23 cellular contexts compared by ENCODE assay signal in genomic region chr17:80285237-80285920, GRCh38. TPM values are rescaled to one million over a fixed set of nuclear protein-coding genes. Genes with fewer than 3 reads are reported as not detected.
DNase-seq lines count a peak whose midpoint lies in the region; ATAC-seq and TF ChIP-seq lines count a peak whose summit lies in the region.
"Had no signal": no experiment of that assay in that cellular context is flagged by ENCODE, and none has a peak within 500 bp of the region (broad histone marks: within the 10 kb centered on the region; RNA-seq: fewer than 3 reads in every experiment).

No MANE protein-coding gene starts in this region.

- H3K9ac ChIP-seq in MM.1S (ENCODE audit: low read length), result no peak overlapping the region
- H3K9ac ChIP-seq: KMS-11 had no signal

- H3K4me3 ChIP-seq in effector memory CD4-positive, alpha-beta T cell (ENCODE audit: insufficient read depth, low read depth, low read length, poor library complexity, severe bottlenecking), result no peak overlapping the region
- H3K4me3 ChIP-seq in MM.1S (ENCODE audit: low read length), result no peak overlapping the region
- H3K4me3 ChIP-seq: cardiac muscle cell, Peyer's patch, SK-N-MC, vagina had no signal

- no peaks in the 10 kb centered on the region for H3K9me3 Mint-ChIP-seq in natural killer cell treated with Interleukin-12 subunit alpha and Interleukin-12 subunit beta and Interleukin-15 and Interleukin-18, amount 100 ng/mL, for 72 hours
- H3K9me3 Mint-ChIP-seq in natural killer cell, result no peaks in the 10 kb centered on the region
- no peaks in the 10 kb centered on the region for H3K9me3 Mint-ChIP-seq in activated T-cell treated with anti-CD3 and anti-CD28 coated beads, Interleukin-2, amount 50 U/mL, for 72 hours
- H3K9me3 Mint-ChIP-seq: CD4-positive, alpha-beta T cell; dendritic cell treated with granulocyte-macrophage colony-stimulating factor and Interleukin-4, amounts not matched to agents 40 ng/mL and 50 ng/mL, for 4 days; naive B cell had no signal

- no peak for ATAC-seq in natural killer cell treated with Interleukin-12 subunit alpha and Interleukin-12 subunit beta and Interleukin-15 and Interleukin-18, amount 100 ng/mL, for 72 hours
- ATAC-seq in natural killer cell (no peak), esophagus mucosa (no peak)
- ATAC-seq in activated T-cell treated with anti-CD3 and anti-CD28 coated beads, Interleukin-2, amount 50 U/mL, for 72 hours (replicated peaks in 1 of 2), result no peak
- ATAC-seq: left colon, sciatic nerve had no signal

- no peak for DNase-seq in natural killer cell treated with Interleukin-12 subunit alpha and Interleukin-12 subunit beta and Interleukin-15 and Interleukin-18, amount 100 ng/mL, for 72 hours (ENCODE audit: low spot score)
- no peak for DNase-seq in natural killer cell
- peak; percentile 67 for DNase-seq in NCI-H146 treated with DMSO at 0.1 percent for 48 hours (lab: John Stamatoyannopoulos, UW; ENCODE audit: unreplicated experiment)
- DNase-seq in effector memory CD4-positive, alpha-beta T cell, result no peak
- no peak for DNase-seq in MM.1S
- DNase-seq in activated T-cell treated with anti-CD3 and anti-CD28 coated beads, Interleukin-2, amount 50 U/mL, for 72 hours, result no peak
- DNase-seq: activated CD4-positive, alpha-beta T cell treated with anti-CD3 and anti-CD28 coated beads, Interleukin-2, amount 50 U/mL, for 4 hours; activated naive CD4-positive, alpha-beta T cell; head of caudate nucleus; left colon; naive B cell; NCI-H1048; NCI-H2029 treated with DMSO at 0.1 percent for 48 hours; NCI-H446 treated with DMSO at 0.1 percent for 48 hours; Peyer's patch had no signal

- no peaks in the 10 kb centered on the region for H3K9me2 ChIP-seq in MM.1S (replicated peaks; ENCODE audit: insufficient read depth, low read length)

- H3K9me3 ChIP-seq in effector memory CD4-positive, alpha-beta T cell (ENCODE audit: control insufficient read depth, low read length), result no peaks in the 10 kb centered on the region
- H3K9me3 ChIP-seq in MM.1S (replicated peaks; ENCODE audit: insufficient read depth, low read length), result no peaks in the 10 kb centered on the region
- H3K9me3 ChIP-seq: Peyer's patch, vagina had no signal

- H2AFZ ChIP-seq in MM.1S (ENCODE audit: low read length), result no peak overlapping the region

- peaks cover 19 to 37% of the 10 kb centered on the region in 2 donors for H3K4me1 Mint-ChIP-seq in natural killer cell treated with Interleukin-12 subunit alpha and Interleukin-12 subunit beta and Interleukin-15 and Interleukin-18, amount 100 ng/mL, for 72 hours (ENCODE audit: low read depth in 2 of 2)
- peaks cover 12 to 38% of the 10 kb centered on the region in 2 donors for H3K4me1 Mint-ChIP-seq in natural killer cell
- H3K4me1 Mint-ChIP-seq in activated T-cell treated with anti-CD3 and anti-CD28 coated beads, Interleukin-2, amount 50 U/mL, for 72 hours (ENCODE audit: low read depth), result peaks cover 16% of the 10 kb centered on the region

- H3K36me3 Mint-ChIP-seq in natural killer cell treated with Interleukin-12 subunit alpha and Interleukin-12 subunit beta and Interleukin-15 and Interleukin-18, amount 100 ng/mL, for 72 hours, result peaks cover 17% of the 10 kb centered on the region
- H3K36me3 Mint-ChIP-seq in natural killer cell, result peaks cover 7% of the 10 kb centered on the region
- H3K36me3 Mint-ChIP-seq in activated T-cell treated with anti-CD3 and anti-CD28 coated beads, Interleukin-2, amount 50 U/mL, for 72 hours (ENCODE audit: insufficient read depth in 2 of 2), result peaks cover 16 to 31% of the 10 kb centered on the region in 2 donors

- H3K4me3 Mint-ChIP-seq in natural killer cell treated with Interleukin-12 subunit alpha and Interleukin-12 subunit beta and Interleukin-15 and Interleukin-18, amount 100 ng/mL, for 72 hours, result no peak overlapping the region
- H3K4me3 Mint-ChIP-seq in natural killer cell, result no peak overlapping the region
- H3K4me3 Mint-ChIP-seq in activated T-cell treated with anti-CD3 and anti-CD28 coated beads, Interleukin-2, amount 50 U/mL, for 72 hours, result no peak overlapping the region
- H3K4me3 Mint-ChIP-seq: CD4-positive, alpha-beta T cell; dendritic cell treated with granulocyte-macrophage colony-stimulating factor and Interleukin-4, amounts not matched to agents 40 ng/mL and 50 ng/mL, for 4 days; naive B cell had no signal

- TF ChIP-seq CTCF in natural killer cell (IDR thresholded peaks at IDR 0.05), result no peak
- TF ChIP-seq CTCF in MM.1S (IDR thresholded peaks at IDR 0.05; ENCODE audit: low read length), result no peak

- peaks cover 14% of the 10 kb centered on the region for H3F3A ChIP-seq in MM.1S (ENCODE audit: insufficient read depth, low read length)

- peaks cover 54% of the 10 kb centered on the region for H3K36me3 ChIP-seq in effector memory CD4-positive, alpha-beta T cell (ENCODE audit: control insufficient read depth, insufficient read depth, low read length)
- H3K36me3 ChIP-seq in MM.1S (replicated peaks; ENCODE audit: insufficient read depth, low read length), result no peaks in the 10 kb centered on the region
- H3K36me3 ChIP-seq: cardiac muscle cell had no signal

- intact Hi-C loops in natural killer cell (cut with micrococcal nuclease), result no loop called here

- H3K4me2 ChIP-seq in MM.1S (ENCODE audit: low read depth, low read length), result no peak overlapping the region
- H3K4me2 ChIP-seq: KMS-11 had no signal

- H3K4me1 ChIP-seq in effector memory CD4-positive, alpha-beta T cell (ENCODE audit: control insufficient read depth, insufficient read depth, low read length, poor library complexity, severe bottlenecking), result no peaks in the 10 kb centered on the region
- H3K4me1 ChIP-seq in MM.1S (ENCODE audit: low read length), result 0 out of 2 replicates have a peak, but pooled peaks cover 5% of the 10 kb centered on the region
- H3K4me1 ChIP-seq: Peyer's patch had no signal

- no peaks in the 10 kb centered on the region for H3K27me3 Mint-ChIP-seq in natural killer cell treated with Interleukin-12 subunit alpha and Interleukin-12 subunit beta and Interleukin-15 and Interleukin-18, amount 100 ng/mL, for 72 hours
- no peaks in the 10 kb centered on the region for H3K27me3 Mint-ChIP-seq in natural killer cell (ENCODE audit: low read depth in 2 of 2)
- H3K27me3 Mint-ChIP-seq in activated T-cell treated with anti-CD3 and anti-CD28 coated beads, Interleukin-2, amount 50 U/mL, for 72 hours (ENCODE audit: low read depth), result no peaks in the 10 kb centered on the region
- H3K27me3 Mint-ChIP-seq: CD4-positive, alpha-beta T cell; dendritic cell treated with granulocyte-macrophage colony-stimulating factor and Interleukin-4, amounts not matched to agents 40 ng/mL and 50 ng/mL, for 4 days; naive B cell had no signal

- peak overlapping the region; percentile 61 to 84 for H3K27ac Mint-ChIP-seq in natural killer cell treated with Interleukin-12 subunit alpha and Interleukin-12 subunit beta and Interleukin-15 and Interleukin-18, amount 100 ng/mL, for 72 hours
- H3K27ac Mint-ChIP-seq in natural killer cell, result peak overlapping the region in 1 of 2 donors; percentile 75
- H3K27ac Mint-ChIP-seq in activated T-cell treated with anti-CD3 and anti-CD28 coated beads, Interleukin-2, amount 50 U/mL, for 72 hours, result no peak overlapping the region
- H3K27ac Mint-ChIP-seq: dendritic cell treated with granulocyte-macrophage colony-stimulating factor and Interleukin-4, amounts not matched to agents 40 ng/mL and 50 ng/mL, for 4 days had no signal

- H3K27me3 ChIP-seq in effector memory CD4-positive, alpha-beta T cell (replicated peaks; ENCODE audit: control insufficient read depth, insufficient read depth, low read length, poor library complexity, severe bottlenecking), result no peaks in the 10 kb centered on the region
- no peaks in the 10 kb centered on the region for H3K27me3 ChIP-seq in MM.1S (replicated peaks; ENCODE audit: insufficient read depth, low read length)
- H3K27me3 ChIP-seq: cardiac muscle cell, Peyer's patch, vagina had no signal

- H3K79me2 ChIP-seq in MM.1S (ENCODE audit: low read length), result no peaks in the 10 kb centered on the region; the same call in 1 of the 2 replicates

- no peaks in the 10 kb centered on the region for H4K20me1 ChIP-seq in MM.1S (ENCODE audit: insufficient read depth, low read length)

- H3K27ac ChIP-seq in effector memory CD4-positive, alpha-beta T cell (ENCODE audit: insufficient read depth, low read length, poor library complexity, severe bottlenecking), result peak overlapping the region; percentile 14
- no peak overlapping the region for H3K27ac ChIP-seq in MM.1S (ENCODE audit: low read length)
- H3K27ac ChIP-seq: cardiac muscle cell, KMS-11, Peyer's patch, SK-N-MC, vagina had no signal

RNA-seq across cellular contexts. Expression of gene RNF213, which starts 24.7 kb away (rescaled TPM):
- 1,000 to 10,000 TPM; 1,259 to 2,425 TPM for total RNA-seq in natural killer cell treated with Interleukin-12 subunit alpha and Interleukin-12 subunit beta and Interleukin-15 and Interleukin-18, amount 100 ng/mL, for 72 hours
- total RNA-seq in natural killer cell, result 1,000 to 10,000 TPM in 2 of 3 donors, 100 to 1,000 TPM in 1; 929 to 1,120 (median 1,060) TPM
- total RNA-seq in activated T-cell treated with anti-CD3 and anti-CD28 coated beads, Interleukin-2, amount 50 U/mL, for 72 hours, result 100 to 1,000 TPM; 546 to 651 TPM
- 59.9 TPM for total RNA-seq in esophagus mucosa
